13 cellular contexts compared by ENCODE assay signal in the genomic region with DNA sequence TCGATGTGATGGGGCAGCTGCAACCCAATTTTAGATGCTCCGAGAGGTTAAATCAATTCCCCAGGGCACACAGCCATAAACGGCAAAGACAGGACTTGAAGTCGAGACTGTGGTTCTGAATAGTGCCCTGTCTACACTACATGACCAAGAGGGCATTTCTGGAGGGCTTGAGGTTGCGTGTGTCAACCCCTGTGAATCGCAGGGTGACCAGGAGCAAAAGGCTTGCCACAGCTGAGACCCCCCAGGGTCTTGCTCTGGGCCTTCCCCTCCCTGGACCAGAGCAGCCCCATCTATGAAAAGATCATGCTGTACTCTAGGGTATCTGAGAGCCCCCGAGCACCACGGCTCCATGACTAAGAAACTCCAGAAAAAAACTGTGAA. TPM values are rescaled to one million over a fixed set of nuclear protein-coding genes. Genes with fewer than 3 reads are reported as not detected.
DNase-seq lines count a peak whose midpoint lies in the region; ATAC-seq and TF ChIP-seq lines count a peak whose summit lies in the region.
"Had no signal": no experiment of that assay in that cellular context is flagged by ENCODE, and none has a peak within 500 bp of the region (broad histone marks: within the 10 kb centered on the region; RNA-seq: fewer than 3 reads in every experiment).

No MANE protein-coding gene starts in this region.

- no peaks in the 10 kb centered on the region for H3K79me2 ChIP-seq in osteoblast (ENCODE audit: insufficient read depth, low read length)

- peaks cover 4% of the 10 kb centered on the region for H3K9me3 Mint-ChIP-seq in activated T-cell treated with anti-CD3 and anti-CD28 coated beads, Interleukin-2, amount 50 U/mL, for 4 hours
- peaks cover 9% of the 10 kb centered on the region for H3K9me3 Mint-ChIP-seq in activated CD8-positive, alpha-beta T cell treated with anti-CD3 and anti-CD28 coated beads, Interleukin-2, amount 10 ng/mL, durations not matched to agents 7 days and 5 days (ENCODE audit: insufficient read depth)
- no peaks in the 10 kb centered on the region for H3K9me3 Mint-ChIP-seq in Calu3 (ENCODE audit: low read depth, unreplicated experiment)

- TF ChIP-seq CTCF in osteoblast (IDR thresholded peaks at IDR 0.05; ENCODE audit: extremely low read depth, low read depth, low read length) (no peak), Calu3 (IDR thresholded peaks at IDR 0.05; ENCODE audit: unreplicated experiment) (no peak)

- H3K36me3 Mint-ChIP-seq in activated T-cell treated with anti-CD3 and anti-CD28 coated beads, Interleukin-2, amount 50 U/mL, for 4 hours (ENCODE audit: insufficient read depth), result no peaks in the 10 kb centered on the region
- H3K36me3 Mint-ChIP-seq in activated CD8-positive, alpha-beta T cell treated with anti-CD3 and anti-CD28 coated beads, Interleukin-2, amount 10 ng/mL, durations not matched to agents 7 days and 5 days (ENCODE audit: low read depth), result peaks cover 8% of the 10 kb centered on the region
- H3K36me3 Mint-ChIP-seq in Calu3 (ENCODE audit: insufficient read depth, unreplicated experiment), result peaks cover 8% of the 10 kb centered on the region

- H3K27ac ChIP-seq in osteoblast (ENCODE audit: low read depth, low read length), result no peak overlapping the region
- H3K27ac ChIP-seq: cardiac muscle cell, heart right ventricle had no signal

- H3K4me3 ChIP-seq in osteoblast (ENCODE audit: insufficient read depth, low read length), result no peak overlapping the region
- H3K4me3 ChIP-seq: cardiac muscle cell, heart right ventricle, MG63 had no signal

- peak; percentile 18 to 32 for ATAC-seq in activated T-cell treated with anti-CD3 and anti-CD28 coated beads, Interleukin-2, amount 50 U/mL, for 4 hours
- peak; percentile 10 for ATAC-seq in GM18868 (IDR thresholded peaks at IDR 0.05; ENCODE audit: unreplicated experiment)
- ATAC-seq in activated CD8-positive, alpha-beta T cell treated with anti-CD3 and anti-CD28 coated beads, Interleukin-2, amount 10 ng/mL, durations not matched to agents 7 days and 5 days, result peak; percentile 29

- CTCF ChIA-PET in activated CD8-positive, alpha-beta T cell treated with anti-CD3 and anti-CD28 coated beads, Interleukin-2, amount 10 ng/mL, durations not matched to agents 7 days and 5 days (lab: Charles Lee), result interaction anchor here (0.5 to 4.4 kb wide), 24 partner anchors 9 to 310 kb away, joined by 3 to 97 read pairs (median 5); a partner anchor contains a TSS
- CTCF ChIA-PET in Calu3 (lab: Charles Lee), result interaction anchor here (0.8 to 1.7 kb wide), 5 partner anchors 12 to 58 kb away, joined by 4 to 10 read pairs (median 5); no protein-coding TSS in a partner anchor

- no peak for DNase-seq in activated T-cell treated with anti-CD3 and anti-CD28 coated beads, Interleukin-2, amount 50 U/mL, for 4 hours
- no peak for DNase-seq in activated T-cell treated with anti-CD3 and anti-CD28 coated beads for 4 hours
- DNase-seq in activated CD8-positive, alpha-beta T cell treated with anti-CD3 and anti-CD28 coated beads, Interleukin-2, amount 10 ng/mL, durations not matched to agents 7 days and 5 days, result no peak
- DNase-seq in osteoblast (ENCODE audit: insufficient read length, low spot score, missing footprints), result peak; percentile 72
- DNase-seq in G401 (ENCODE audit: low spot score), result no peak
- DNase-seq in NCI-H345 (lab: John Stamatoyannopoulos, UW), result no peak
- DNase-seq in Calu3, result no peak
- DNase-seq: NCI-H2029 had no signal

- peaks cover 11% of the 10 kb centered on the region for H3K27me3 ChIP-seq in osteoblast (ENCODE audit: insufficient read depth, low read length)

- H3K36me3 ChIP-seq in osteoblast (ENCODE audit: insufficient read depth, low read length), result no peaks in the 10 kb centered on the region
- H3K36me3 ChIP-seq: cardiac muscle cell, heart right ventricle, MG63 had no signal

- no TSS peak for BruUV-seq in Calu3 (replicated peaks; lab: Mats Ljungman, UMichigan)

- no peak overlapping the region for H2AFZ ChIP-seq in osteoblast (ENCODE audit: low read length)

- H3K4me3 Mint-ChIP-seq in activated T-cell treated with anti-CD3 and anti-CD28 coated beads, Interleukin-2, amount 50 U/mL, for 4 hours, result no peak overlapping the region
- H3K4me3 Mint-ChIP-seq in activated CD8-positive, alpha-beta T cell treated with anti-CD3 and anti-CD28 coated beads, Interleukin-2, amount 10 ng/mL, durations not matched to agents 7 days and 5 days, result no peak overlapping the region
- no peak overlapping the region for H3K4me3 Mint-ChIP-seq in Calu3 (ENCODE audit: low read depth, unreplicated experiment)
- H3K4me3 Mint-ChIP-seq: nephron progenitor cell had no signal

- no peaks in the 10 kb centered on the region for H3K9me3 ChIP-seq in osteoblast (ENCODE audit: low read depth, low read length)
- H3K9me3 ChIP-seq: heart right ventricle, MG63 had no signal

- no peaks in the 10 kb centered on the region for H4K20me1 ChIP-seq in osteoblast (ENCODE audit: insufficient read depth, low read length)

- no peak overlapping the region for H3K4me2 ChIP-seq in osteoblast (ENCODE audit: insufficient read depth, low read length)

- H3K27ac Mint-ChIP-seq in activated CD8-positive, alpha-beta T cell treated with anti-CD3 and anti-CD28 coated beads, Interleukin-2, amount 10 ng/mL, durations not matched to agents 7 days and 5 days, result peak overlapping the region; percentile 85
- H3K27ac Mint-ChIP-seq in Calu3 (ENCODE audit: unreplicated experiment), result no peak overlapping the region
- H3K27ac Mint-ChIP-seq: nephron progenitor cell had no signal

- in situ Hi-C loops in G401 (cut with HindIII; ENCODE audit: low sequenced_read_pairs), result no loop called here

- H3K4me1 Mint-ChIP-seq in activated T-cell treated with anti-CD3 and anti-CD28 coated beads, Interleukin-2, amount 50 U/mL, for 4 hours (ENCODE audit: low read depth), result peaks cover 50% of the 10 kb centered on the region
- H3K4me1 Mint-ChIP-seq in activated CD8-positive, alpha-beta T cell treated with anti-CD3 and anti-CD28 coated beads, Interleukin-2, amount 10 ng/mL, durations not matched to agents 7 days and 5 days (ENCODE audit: low read depth), result peaks cover 79% of the 10 kb centered on the region
- peaks cover 19% of the 10 kb centered on the region for H3K4me1 Mint-ChIP-seq in Calu3 (ENCODE audit: low read depth, unreplicated experiment)

- no peaks in the 10 kb centered on the region for H3K27me3 Mint-ChIP-seq in activated T-cell treated with anti-CD3 and anti-CD28 coated beads, Interleukin-2, amount 50 U/mL, for 4 hours (ENCODE audit: low read depth)
- H3K27me3 Mint-ChIP-seq in activated CD8-positive, alpha-beta T cell treated with anti-CD3 and anti-CD28 coated beads, Interleukin-2, amount 10 ng/mL, durations not matched to agents 7 days and 5 days (ENCODE audit: low read depth), result peaks cover 11% of the 10 kb centered on the region
- no peaks in the 10 kb centered on the region for H3K27me3 Mint-ChIP-seq in Calu3 (ENCODE audit: unreplicated experiment)

- POLR2A ChIA-PET in activated CD8-positive, alpha-beta T cell treated with anti-CD3 and anti-CD28 coated beads, Interleukin-2, amount 10 ng/mL, durations not matched to agents 7 days and 5 days (lab: Charles Lee), result interaction anchor here (0.8 to 1.8 kb wide), 4 partner anchors 55 to 156 kb away, joined by 3 to 6 read pairs (median 3); a partner anchor contains a TSS

- no peaks in the 10 kb centered on the region for H3K4me1 ChIP-seq in osteoblast (ENCODE audit: insufficient read depth, low read length)

- intact Hi-C loops in Calu3 (cut with micrococcal nuclease; ENCODE audit: unreplicated experiment), result loop anchor here (1.0 kb wide), 2 partner anchors 55 to 169 kb away; no protein-coding TSS in a partner anchor

RNA-seq across cellular contexts. Expression of a gene that starts 26.8 kb away (rescaled TPM):
- under 1 TPM; 0.29 to 0.60 (median 0.38) TPM for total RNA-seq in activated T-cell treated with anti-CD3 and anti-CD28 coated beads, Interleukin-2, amount 50 U/mL, for 4 hours
- 1 to 10 TPM; 3.6 to 4.0 TPM for total RNA-seq in activated CD8-positive, alpha-beta T cell treated with anti-CD3 and anti-CD28 coated beads, Interleukin-2, amount 10 ng/mL, durations not matched to agents 7 days and 5 days
- total RNA-seq in osteoblast (1.1 TPM in 1 of 2 replicates, not detected in the other), Calu3 (2022) (1.0 and 1.4 TPM in 2 replicates)
- 14.9 and 18.0 TPM in 2 replicates for total RNA-seq in G401 (2014; rRNA removed; shearing (Covaris generic))
